15 cellular contexts compared by ENCODE assay signal in genomic region chr3:190645932-190646331, GRCh38.
DNase-seq lines count a peak whose midpoint lies in the region; ATAC-seq and TF ChIP-seq lines count a peak whose summit lies in the region.
"Had no signal": no experiment of that assay in that cellular context is flagged by ENCODE, and none has a peak within 500 bp of the region (broad histone marks: within the 10 kb centered on the region; RNA-seq: fewer than 3 reads in every experiment).

No MANE protein-coding gene starts in this region.

- H3K9me3 Mint-ChIP-seq in WTC11, result no peaks in the 10 kb centered on the region
- H3K9me3 Mint-ChIP-seq in activated T-helper 17 cell treated with anti-CD3 and anti-CD28 coated beads, Interleukin-2, amount 50 U/mL, for 72 hours, result no peaks in the 10 kb centered on the region
- H3K9me3 Mint-ChIP-seq: CD4-positive, alpha-beta T cell; IgD-negative memory B cell had no signal

- TF ChIP-seq CTCF in WTC11 (IDR thresholded peaks at IDR 0.05) (no peak), transverse colon (IDR thresholded peaks at IDR 0.05) (no peak)

- no peak for TF ChIP-seq EP300 in transverse colon (IDR thresholded peaks at IDR 0.05; ENCODE audit: low read depth)

- peaks cover 25% of the 10 kb centered on the region for H3K4me1 ChIP-seq in HUES6 (ENCODE audit: control insufficient read depth, insufficient read depth, low read length)
- peaks cover 34% of the 10 kb centered on the region for H3K4me1 ChIP-seq in iPS-20b (ENCODE audit: insufficient read depth, low read length)
- no peaks in the 10 kb centered on the region for H3K4me1 ChIP-seq in transverse colon

- in situ Hi-C loops in transverse colon (cut with MboI; ENCODE audit: low pct_ligation_motif_present in 1 of 4, low pct_unique_long_range_greater_than_20kb in 1 of 4, low sequenced_read_pairs in 3 of 4), result no loop called here

- H3K27me3 ChIP-seq in HUES6 (ENCODE audit: control insufficient read depth, insufficient read depth, low read length) (no peaks in the 10 kb centered on the region), iPS-20b (ENCODE audit: insufficient read depth, low read length) (no peaks in the 10 kb centered on the region), MG63 (no peaks in the 10 kb centered on the region), transverse colon (no peaks in the 10 kb centered on the region)

- H3K4me3 Mint-ChIP-seq in WTC11, result peak overlapping the region; percentile 39
- no peak overlapping the region for H3K4me3 Mint-ChIP-seq in activated T-helper 17 cell treated with anti-CD3 and anti-CD28 coated beads, Interleukin-2, amount 50 U/mL, for 72 hours
- H3K4me3 Mint-ChIP-seq: B cell; CD4-positive, alpha-beta T cell; IgD-negative memory B cell had no signal

- peak overlapping the region; percentile 96 for H3K27ac Mint-ChIP-seq in WTC11
- H3K27ac Mint-ChIP-seq in activated T-helper 17 cell treated with anti-CD3 and anti-CD28 coated beads, Interleukin-2, amount 50 U/mL, for 72 hours, result no peak overlapping the region
- H3K27ac Mint-ChIP-seq: B cell; CD4-positive, alpha-beta T cell; IgD-negative memory B cell had no signal

- intact Hi-C loops in transverse colon (cut with DNase I; ENCODE audit: low total_unique reads), result no loop called here

- H3K9me3 ChIP-seq in HUES6 (ENCODE audit: control insufficient read depth, insufficient read depth, low read depth, low read length), result no peaks in the 10 kb centered on the region
- H3K9me3 ChIP-seq in iPS-20b (ENCODE audit: insufficient read depth, low read depth, low read length), result no peaks in the 10 kb centered on the region
- no peaks in the 10 kb centered on the region for H3K9me3 ChIP-seq in MG63
- no peaks in the 10 kb centered on the region for H3K9me3 ChIP-seq in transverse colon

- DNase-seq in CMK (ENCODE audit: low read depth) (peak; percentile 5), WTC11 (ENCODE audit: low spot score) (no peak), MG63 (no peak), transverse colon (no peak)
- DNase-seq: C1 segment of cervical spinal cord; CD4-positive, alpha-beta T cell; DMS79 treated with DMSO at 0.1 percent for 48 hours; EL; GOT3; HCEC 1CT had no signal

- H3K27me3 Mint-ChIP-seq in WTC11 (ENCODE audit: low read depth), result no peaks in the 10 kb centered on the region
- no peaks in the 10 kb centered on the region for H3K27me3 Mint-ChIP-seq in activated T-helper 17 cell treated with anti-CD3 and anti-CD28 coated beads, Interleukin-2, amount 50 U/mL, for 72 hours
- H3K27me3 Mint-ChIP-seq: B cell; CD4-positive, alpha-beta T cell; IgD-negative memory B cell had no signal

- H3K36me3 ChIP-seq in HUES6 (ENCODE audit: control insufficient read depth, insufficient read depth, low read length), result no peaks in the 10 kb centered on the region
- no peaks in the 10 kb centered on the region for H3K36me3 ChIP-seq in iPS-20b (ENCODE audit: insufficient read depth, low read depth, low read length)
- no peaks in the 10 kb centered on the region for H3K36me3 ChIP-seq in MG63
- no peaks in the 10 kb centered on the region for H3K36me3 ChIP-seq in transverse colon

- H3K9ac ChIP-seq in HUES6 (ENCODE audit: low read length) (peak overlapping the region; percentile 2), iPS-20b (ENCODE audit: low read depth, low read length) (peak overlapping the region; percentile 41; the same call in 1 of the 2 replicates)

- WGBS in transverse colon (ENCODE audit: low coverage in 1 of 2), 2 donors, result 63 to 67% methylated on average over 4 of the region's 4 CpGs

- TF ChIP-seq POLR2A in transverse colon (IDR thresholded peaks at IDR 0.05), result no peak

- POLR2A ChIA-PET in WTC11 (lab: Charles Lee), result no interaction called here

- H3K36me3 Mint-ChIP-seq in WTC11, result no peaks in the 10 kb centered on the region
- peaks cover 27% of the 10 kb centered on the region for H3K36me3 Mint-ChIP-seq in activated T-helper 17 cell treated with anti-CD3 and anti-CD28 coated beads, Interleukin-2, amount 50 U/mL, for 72 hours (ENCODE audit: low read depth)

- ATAC-seq in WTC11, result peak; percentile 84
- ATAC-seq in activated T-helper 17 cell treated with anti-CD3 and anti-CD28 coated beads, Interleukin-2, amount 50 U/mL, for 72 hours (replicated peaks), result no peak

- peak overlapping the region; percentile 16; the same call in 1 of the 2 replicates for H3K4me3 ChIP-seq in HUES6 (ENCODE audit: low read depth, low read length)
- H3K4me3 ChIP-seq in iPS-20b (ENCODE audit: low read length), result peak overlapping the region; percentile 14; the same call in 1 of the 2 replicates
- H3K4me3 ChIP-seq in MG63, result no peak overlapping the region
- H3K4me3 ChIP-seq in transverse colon, result no peak overlapping the region

- CTCF ChIA-PET in WTC11 (lab: Charles Lee), result interaction anchor here (1.6 kb wide), 1 partner anchor 132 kb away, joined by 5 read pairs; the partner anchor contains the start of gene IL1RAP

- H3K27ac ChIP-seq in HUES6 (ENCODE audit: low read depth, low read length) (peak overlapping the region; percentile 93), iPS-20b (ENCODE audit: low read length) (peak overlapping the region; percentile 35), transverse colon (no peak overlapping the region)

- H3K4me1 Mint-ChIP-seq in WTC11, result peaks cover 44% of the 10 kb centered on the region
- no peaks in the 10 kb centered on the region for H3K4me1 Mint-ChIP-seq in activated T-helper 17 cell treated with anti-CD3 and anti-CD28 coated beads, Interleukin-2, amount 50 U/mL, for 72 hours
- H3K4me1 Mint-ChIP-seq: B cell, IgD-negative memory B cell had no signal

TF ChIP-seq in WTC11, 78 proteins besides CTCF, POLR2A, EP300 and RAD21:
- TF ChIP-seq USF1 (CRISPR knock-in tag; IDR thresholded peaks at IDR 0.05) (no peak), IRF2 (CRISPR knock-in tag; IDR thresholded peaks at IDR 0.05; ENCODE audit: borderline replicate concordance, low read depth) (no peak), FOXP4 (CRISPR knock-in tag; IDR thresholded peaks at IDR 0.05) (peak; percentile 55; the same call in 1 of the 2 replicates), SOX15 (CRISPR knock-in tag; IDR thresholded peaks at IDR 0.05) (no peak), ZNF138 (CRISPR knock-in tag; conservative IDR thresholded peaks at IDR 0.05) (no peak), ZNF512 (CRISPR knock-in tag; IDR thresholded peaks at IDR 0.05; ENCODE audit: borderline replicate concordance) (no peak)

Comparison
In these comparisons a context has a peak if more than half of its experiments do, and no peak if none do; other contexts are left out.
1. H3K27ac ChIP-seq: peak in HUES6 (single experiment) and iPS-20b (single experiment); none in transverse colon (0 of 4).
2. H3K4me3 ChIP-seq: peak in HUES6 (single experiment) and iPS-20b (single experiment); none in MG63 (single experiment) and transverse colon (0 of 4).